In genomic region chr10:103814104-103814503, GRCh38 we compare ENCODE assay signal across 24 cellular contexts. TPM values are rescaled to one million over a fixed set of nuclear protein-coding genes. Genes with fewer than 3 reads are reported as not detected.
DNase-seq lines count a peak whose midpoint lies in the region; ATAC-seq and TF ChIP-seq lines count a peak whose summit lies in the region.
"Had no signal": no experiment of that assay in that cellular context is flagged by ENCODE, and none has a peak within 500 bp of the region (broad histone marks: within the 10 kb centered on the region; RNA-seq: fewer than 3 reads in every experiment).

No MANE protein-coding gene starts in this region.

- H3K9ac ChIP-seq in skeletal muscle tissue (ENCODE audit: low read depth in 1 of 3, low read length in 3 of 3) = peak overlapping the region in 1 of 3 donors; percentile 5

- H3K27me3 ChIP-seq in cardiac muscle cell = no peaks in the 10 kb centered on the region
- no peaks in the 10 kb centered on the region for H3K27me3 ChIP-seq in heart right ventricle
- H3K27me3 ChIP-seq in skeletal muscle tissue (ENCODE audit: control insufficient read depth in 3 of 3, insufficient read depth in 3 of 3, low read length in 3 of 3) = no peaks in the 10 kb centered on the region
- H3K27me3 ChIP-seq: body of pancreas, sigmoid colon, testis had no signal

- H3K9me3 ChIP-seq in cardiac muscle cell (ENCODE audit: low read depth) (no peaks in the 10 kb centered on the region), heart right ventricle (no peaks in the 10 kb centered on the region), mucosa of descending colon (no peaks in the 10 kb centered on the region), skeletal muscle tissue (ENCODE audit: control insufficient read depth in 3 of 3, low read length in 3 of 3) (no peaks in the 10 kb centered on the region)
- H3K9me3 ChIP-seq: body of pancreas, sigmoid colon, testis had no signal

- intact Hi-C loops in heart right ventricle (cut with DNase I) = loop anchor here in 1 of 10 donors (5.0 kb wide), 1 partner anchor 38 kb away; no protein-coding TSS in a partner anchor
- intact Hi-C loops in mucosa of descending colon (cut with DNase I, micrococcal nuclease) = no loop called here

- no peak for DNase-seq in cardiac muscle cell (ENCODE audit: low read depth in 1 of 2, low spot score in 1 of 2)
- DNase-seq in heart right ventricle = no peak
- DNase-seq in mucosa of descending colon = peak in 1 of 3 donors; percentile 44
- DNase-seq in effector CD4-positive, alpha-beta T cell = no peak
- DNase-seq in substantia nigra (lab: John Stamatoyannopoulos, UW) = no peak
- no peak for DNase-seq in stimulated activated CD4-positive, alpha-beta T cell treated with anti-CD3 and anti-CD28 coated beads, Interleukin-15, amount 100 ng/mL, for 24 hours
- DNase-seq: activated CD8-positive, alpha-beta memory T cell treated with anti-CD3 and anti-CD28 coated beads for 24 hours; activated gamma-delta T cell; activated naive CD8-positive, alpha-beta T cell treated with anti-CD3 and anti-CD28 coated beads, Interleukin-2, amount 50 U/mL, for 24 hours; activated T-cell treated with anti-CD3 and anti-CD28 coated beads, Interleukin-2, amount 50 U/mL, for 1 hour; body of pancreas; CD8-positive, alpha-beta memory T cell; NCI-H1105; NCI-H2029; NCI-H69; sigmoid colon; stimulated activated CD4-positive, alpha-beta T cell treated with anti-CD3 and anti-CD28 coated beads, Interleukin-1b, Interleukin-23, amount 100 ng/mL, for 48 hours; T-helper 17 cell; testis had no signal

- TF ChIP-seq CTCF in cardiac muscle cell (IDR thresholded peaks at IDR 0.05; ENCODE audit: low read depth, low read length) = no peak
- no peak for TF ChIP-seq CTCF in heart right ventricle (IDR thresholded peaks at IDR 0.05)
- TF ChIP-seq CTCF in mucosa of descending colon (IDR thresholded peaks at IDR 0.05) = no peak

- no peak overlapping the region for H3K4me3 ChIP-seq in cardiac muscle cell
- no peak overlapping the region for H3K4me3 ChIP-seq in heart right ventricle
- no peak overlapping the region for H3K4me3 ChIP-seq in mucosa of descending colon
- no peak overlapping the region for H3K4me3 ChIP-seq in skeletal muscle tissue (ENCODE audit: low read length in 3 of 3)
- H3K4me3 ChIP-seq: body of pancreas, sigmoid colon, testis had no signal

- WGBS in heart right ventricle, 2 donors = 72 to 80% methylated on average over 7 of the region's 7 CpGs

- peaks cover 61% of the 10 kb centered on the region for H3K4me1 ChIP-seq in cardiac muscle cell (ENCODE audit: low read depth)
- H3K4me1 ChIP-seq in heart right ventricle = peaks cover 3 to 52% (median 30%) of the 10 kb centered on the region in 9 donors
- H3K4me1 ChIP-seq in mucosa of descending colon (ENCODE audit: low read depth) = peaks cover 37% of the 10 kb centered on the region
- H3K4me1 ChIP-seq in skeletal muscle tissue (ENCODE audit: control insufficient read depth in 3 of 3, insufficient read depth in 3 of 3, low read length in 3 of 3) = peaks cover 28 to 44% (median 31%) of the 10 kb centered on the region in 3 donors
- H3K4me1 ChIP-seq: testis had no signal

- H3K36me3 ChIP-seq in cardiac muscle cell = no peaks in the 10 kb centered on the region
- H3K36me3 ChIP-seq in heart right ventricle = peaks cover 0 to 10% (median 0%) of the 10 kb centered on the region in 9 donors
- H3K36me3 ChIP-seq in mucosa of descending colon (ENCODE audit: low read depth) = no peaks in the 10 kb centered on the region
- no peaks in the 10 kb centered on the region for H3K36me3 ChIP-seq in skeletal muscle tissue (ENCODE audit: control insufficient read depth in 3 of 3, insufficient read depth in 3 of 3, low read length in 3 of 3)
- H3K36me3 ChIP-seq: sigmoid colon had no signal

- H3K27ac ChIP-seq in cardiac muscle cell (peak overlapping the region; percentile 91), heart right ventricle (no peak overlapping the region), skeletal muscle tissue (ENCODE audit: low read depth, low read length) (peak overlapping the region; percentile 28), substantia nigra (ENCODE audit: low read depth, low read length, poor library complexity, severe bottlenecking) (no peak overlapping the region)
- H3K27ac ChIP-seq: 22Rv1, body of pancreas, sigmoid colon, testis had no signal

- ATAC-seq in heart right ventricle (no peak), mucosa of descending colon (peak; percentile 33), HG02840 (IDR thresholded peaks at IDR 0.05; ENCODE audit: low FRiP score, unreplicated experiment) (no peak)
- ATAC-seq: activated naive CD8-positive, alpha-beta T cell treated with anti-CD3 and anti-CD28 coated beads, Interleukin-2, amount 50 U/mL, for 24 hours; body of pancreas; HCT116; stimulated activated memory B cell treated with anti-CD40 and anti-IgM and Interleukin-4, amounts not matched to agents 10 μg/mL and 1 μg/mL and 100 μg/mL, for 72 hours; T-helper 17 cell had no signal

RNA-seq across cellular contexts. Expression of gene SH3PXD2A, which starts 41.3 kb away (rescaled TPM):
- total RNA-seq in cardiac muscle cell = 36.5 and 75.9 TPM in 2 replicates
- 32.2 and 48.1 TPM in 2 replicates for polyA plus RNA-seq in cardiac muscle cell
- total RNA-seq in heart right ventricle = 10 to 100 TPM; 30.6 to 44.9 (median 36.0) TPM
- 10 to 100 TPM in 1 of 2 donors, 1 to 10 TPM in 1; 6.9 to 14.2 TPM for polyA plus RNA-seq in heart right ventricle
- total RNA-seq in mucosa of descending colon = 10 to 100 TPM; 46.1 to 91.4 (median 60.6) TPM
- 30.3 TPM for total RNA-seq in skeletal muscle tissue

Comparison
In these comparisons a context has a peak if more than half of its experiments do, and no peak if none do; other contexts are left out.
1. H3K27ac ChIP-seq: peak in cardiac muscle cell (single experiment) and skeletal muscle tissue (single experiment); none in heart right ventricle (0 of 10) and substantia nigra (single experiment).